In the genomic region with DNA sequence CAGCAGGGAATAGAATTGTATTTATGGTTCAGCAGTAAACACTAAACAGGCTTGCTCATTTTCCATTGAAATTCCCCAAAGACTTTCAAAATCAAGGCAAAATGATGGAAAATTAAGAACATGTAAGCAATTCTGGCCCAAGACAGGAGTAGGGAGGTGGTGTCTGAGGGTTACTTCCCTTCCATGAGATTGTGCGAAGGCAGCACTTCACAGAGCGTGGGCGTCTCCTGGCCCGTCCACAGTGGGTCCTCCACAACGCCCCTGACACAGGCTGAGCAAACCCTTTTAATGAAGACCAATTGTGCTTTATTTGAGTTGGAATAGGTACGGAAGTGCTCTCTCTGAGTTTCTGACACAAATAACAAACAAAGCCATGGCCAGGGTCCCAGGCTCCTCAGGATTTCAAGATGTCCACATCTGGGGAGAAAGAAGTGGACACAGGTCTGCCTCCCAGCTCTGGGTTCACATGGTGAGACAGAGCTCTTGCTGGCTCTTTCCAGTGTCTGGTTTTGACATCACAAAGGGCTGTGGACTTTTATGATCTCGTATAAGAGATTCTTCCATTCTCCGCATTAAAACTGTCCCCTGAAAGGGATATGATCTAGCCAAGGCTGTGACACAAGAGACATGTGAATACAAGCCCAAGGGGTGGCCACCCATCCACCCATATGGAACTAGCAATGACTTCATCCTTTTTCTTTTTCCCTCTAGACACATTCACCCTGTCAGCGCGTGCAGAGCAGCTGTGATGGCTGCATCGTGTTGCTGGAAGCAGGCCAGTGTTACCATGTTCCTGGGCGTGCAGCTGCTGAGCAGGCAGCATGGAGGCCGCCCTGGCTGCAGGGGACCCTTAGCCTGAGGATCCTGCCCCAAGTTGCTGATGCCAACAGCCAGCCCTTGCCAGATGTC, we compare ENCODE assay signal across 11 cellular contexts.
DNase-seq lines count a peak whose midpoint lies in the region; ATAC-seq, FAIRE-seq and TF ChIP-seq lines count a peak whose summit lies in the region.
"Had no signal": no experiment of that assay in that cellular context is flagged by ENCODE, and none has a peak within 500 bp of the region (broad histone marks: within the 10 kb centered on the region; RNA-seq: fewer than 3 reads in every experiment).

No MANE protein-coding gene starts in this region.

- CTCF ChIA-PET in naive thymus-derived CD4-positive, alpha-beta T cell (lab: Charles Lee) = no interaction called here

- peak; percentile 71 to 75 (median 72) for ATAC-seq in heart left ventricle
- no peak for ATAC-seq in naive thymus-derived CD4-positive, alpha-beta T cell

- H3K27me3 Mint-ChIP-seq in HFFc6 (ENCODE audit: insufficient read depth) = no peaks in the 10 kb centered on the region
- H3K27me3 Mint-ChIP-seq in naive thymus-derived CD4-positive, alpha-beta T cell = peaks cover 0 to 7% (median 0%) of the 10 kb centered on the region in 5 donors
- H3K27me3 Mint-ChIP-seq: activated B cell treated with CpG ODN at 0.5 μM for 24 hours had no signal

- no peaks in the 10 kb centered on the region for H3K36me3 Mint-ChIP-seq in HFFc6 (ENCODE audit: low read depth)
- H3K36me3 Mint-ChIP-seq in naive thymus-derived CD4-positive, alpha-beta T cell = no peaks in the 10 kb centered on the region

- POLR2A ChIA-PET in naive thymus-derived CD4-positive, alpha-beta T cell (lab: Charles Lee) = no interaction called here

- no peak overlapping the region for H3K4me3 Mint-ChIP-seq in HFFc6
- H3K4me3 Mint-ChIP-seq in naive thymus-derived CD4-positive, alpha-beta T cell = no peak overlapping the region
- H3K4me3 Mint-ChIP-seq: activated B cell treated with CpG ODN at 0.5 μM for 24 hours had no signal

- no peaks in the 10 kb centered on the region for H3K27me3 ChIP-seq in adipocyte (replicated peaks; ENCODE audit: control insufficient read depth, insufficient read depth, low read length)
- peaks cover 0 to 4% (median 0%) of the 10 kb centered on the region in 9 donors for H3K27me3 ChIP-seq in heart left ventricle
- no peaks in the 10 kb centered on the region for H3K27me3 ChIP-seq in skeletal muscle tissue (ENCODE audit: control insufficient read depth in 3 of 3, insufficient read depth in 3 of 3, low read length in 3 of 3)
- no peaks in the 10 kb centered on the region for H3K27me3 ChIP-seq in naive thymus-derived CD4-positive, alpha-beta T cell (ENCODE audit: control insufficient read depth in 2 of 2, insufficient read depth in 2 of 2, low read length in 2 of 2)
- H3K27me3 ChIP-seq: tibial artery had no signal

- H3K9ac ChIP-seq in adipocyte (ENCODE audit: low read length) (peak overlapping the region; percentile 36), skeletal muscle tissue (ENCODE audit: low read depth in 1 of 3, low read length in 3 of 3) (no peak overlapping the region)

- intact Hi-C loops in heart left ventricle (cut with DNase I) = no loop called here
- intact Hi-C loops in naive thymus-derived CD4-positive, alpha-beta T cell (cut with micrococcal nuclease) = no loop called here

- peaks cover 42% of the 10 kb centered on the region for H3K4me1 ChIP-seq in adipocyte (ENCODE audit: control insufficient read depth, insufficient read depth, low read length)
- H3K4me1 ChIP-seq in heart left ventricle = peaks cover 0 to 11% (median 0%) of the 10 kb centered on the region in 12 donors
- H3K4me1 ChIP-seq in skeletal muscle tissue (ENCODE audit: control insufficient read depth in 3 of 3, insufficient read depth in 3 of 3, low read length in 3 of 3) = peaks cover 0 to 7% (median 0%) of the 10 kb centered on the region in 3 donors
- H3K4me1 ChIP-seq in naive thymus-derived CD4-positive, alpha-beta T cell (ENCODE audit: control insufficient read depth in 2 of 2, insufficient read depth in 2 of 2, low read length in 2 of 2) = no peaks in the 10 kb centered on the region

- H3K36me3 ChIP-seq in adipocyte (ENCODE audit: control insufficient read depth, insufficient read depth, low read length, severe bottlenecking) = no peaks in the 10 kb centered on the region
- H3K36me3 ChIP-seq in heart left ventricle = no peaks in the 10 kb centered on the region
- no peaks in the 10 kb centered on the region for H3K36me3 ChIP-seq in skeletal muscle tissue (ENCODE audit: control insufficient read depth in 3 of 3, insufficient read depth in 3 of 3, low read length in 3 of 3)
- no peaks in the 10 kb centered on the region for H3K36me3 ChIP-seq in naive thymus-derived CD4-positive, alpha-beta T cell (ENCODE audit: control insufficient read depth in 2 of 3, insufficient read depth in 3 of 3, low read length in 3 of 3)
- H3K36me3 ChIP-seq: tibial artery had no signal

- TF ChIP-seq POLR2A in heart left ventricle (IDR thresholded peaks at IDR 0.05) = no peak

- no peak overlapping the region for H3K27ac Mint-ChIP-seq in HFFc6
- H3K27ac Mint-ChIP-seq in naive thymus-derived CD4-positive, alpha-beta T cell = no peak overlapping the region
- H3K27ac Mint-ChIP-seq: activated B cell treated with CpG ODN at 0.5 μM for 24 hours had no signal

- FAIRE-seq in GM19239 (lab: Jason Lieb, UNC) = no peak

- DNase-seq in HFFc6 = peak; percentile 75
- DNase-seq in adipocyte (ENCODE audit: low read depth) = peak; percentile 55
- DNase-seq in heart left ventricle = peak in 4 of 5 donors; percentile 42 to 80 (median 62)
- no peak for DNase-seq in NCI-H2107 treated with DMSO at 0.1 percent for 48 hours (lab: John Stamatoyannopoulos, UW; ENCODE audit: unreplicated experiment)
- no peak for DNase-seq in naive thymus-derived CD4-positive, alpha-beta T cell
- no peak for DNase-seq in GM19239 (ENCODE audit: insufficient read length, low spot score)
- DNase-seq in ecto neural progenitor cell (ENCODE audit: low spot score) = no peak
- DNase-seq: activated B cell treated with CpG ODN at 0.5 μM for 24 hours, NCI-H524 treated with DMSO at 0.1 percent for 48 hours, tibial artery had no signal

- WGBS in heart left ventricle, 4 donors = 50 to 58% (median 56%) methylated on average over 13 of the region's 13 CpGs

- TF ChIP-seq CTCF in HFFc6 (IDR thresholded peaks at IDR 0.05) (no peak), heart left ventricle (IDR thresholded peaks at IDR 0.05) (no peak)

- H3K27ac ChIP-seq in heart left ventricle (peak overlapping the region in 5 of 12 donors; percentile 19 to 61 (median 24)), skeletal muscle tissue (ENCODE audit: low read depth, low read length) (peak overlapping the region; percentile 47)
- H3K27ac ChIP-seq in naive thymus-derived CD4-positive, alpha-beta T cell (ENCODE audit: low read depth, low read length) = no peak overlapping the region
- H3K27ac ChIP-seq: tibial artery had no signal

- H3K4me1 Mint-ChIP-seq in HFFc6 (ENCODE audit: low read depth) = peaks cover 6% of the 10 kb centered on the region; the same call in 1 of the 2 replicates
- no peaks in the 10 kb centered on the region for H3K4me1 Mint-ChIP-seq in naive thymus-derived CD4-positive, alpha-beta T cell
- H3K4me1 Mint-ChIP-seq: activated B cell treated with CpG ODN at 0.5 μM for 24 hours had no signal

- peak overlapping the region; percentile 35 for H3K4me3 ChIP-seq in adipocyte (ENCODE audit: low read length)
- H3K4me3 ChIP-seq in heart left ventricle = no peak overlapping the region
- H3K4me3 ChIP-seq in skeletal muscle tissue (ENCODE audit: low read length in 3 of 3) = no peak overlapping the region
- H3K4me3 ChIP-seq in naive thymus-derived CD4-positive, alpha-beta T cell (ENCODE audit: low read length) = no peak overlapping the region
- H3K4me3 ChIP-seq: tibial artery had no signal

- H3K9me3 ChIP-seq in adipocyte (ENCODE audit: control insufficient read depth, low read length) (no peaks in the 10 kb centered on the region), heart left ventricle (no peaks in the 10 kb centered on the region), skeletal muscle tissue (ENCODE audit: control insufficient read depth in 3 of 3, low read length in 3 of 3) (no peaks in the 10 kb centered on the region)
- no peaks in the 10 kb centered on the region for H3K9me3 ChIP-seq in naive thymus-derived CD4-positive, alpha-beta T cell (ENCODE audit: control insufficient read depth in 2 of 3, low read length in 3 of 3)
- H3K9me3 ChIP-seq: tibial artery had no signal

- H3K9me3 Mint-ChIP-seq in HFFc6 = no peaks in the 10 kb centered on the region
- H3K9me3 Mint-ChIP-seq in naive thymus-derived CD4-positive, alpha-beta T cell = peaks cover 0 to 5% (median 2%) of the 10 kb centered on the region in 11 donors
- H3K9me3 Mint-ChIP-seq: activated B cell treated with CpG ODN at 0.5 μM for 24 hours had no signal

Comparison
In these comparisons a context has a peak if more than half of its experiments do, and no peak if none do; other contexts are left out.
1. DNase-seq: peak in HFFc6 (single experiment), adipocyte (single experiment) and heart left ventricle (4 of 5); none in NCI-H2107 treated with DMSO at 0.1 percent for 48 hours (single experiment), naive thymus-derived CD4-positive, alpha-beta T cell (0 of 9), GM19239 (single experiment) and ecto neural progenitor cell (single experiment).